ENCODE assay signal across 8 cellular contexts in genomic region chr17:7834554-7834890, GRCh38. TPM values are rescaled to one million over a fixed set of nuclear protein-coding genes. Genes with fewer than 3 reads are reported as not detected.
DNase-seq lines count a peak whose midpoint lies in the region; ATAC-seq, FAIRE-seq and TF ChIP-seq lines count a peak whose summit lies in the region.

No MANE protein-coding gene starts in this region.

- H3K4me3 ChIP-seq in H1 (ENCODE audit: extremely low read depth in 1 of 4, insufficient read depth in 2 of 4, low read depth in 3 of 4, low read length in 4 of 4) = peak overlapping the region; percentile 70 to 77 (median 74)
- peak overlapping the region; percentile 54 to 79 (median 70) for H3K4me3 ChIP-seq in transverse colon

- no peak overlapping the region for H2BK15ac ChIP-seq in H1 (ENCODE audit: low read length)

- H3K79me1 ChIP-seq in H1 (ENCODE audit: low read depth, low read length) = no peaks in the 10 kb centered on the region

- H3K23me2 ChIP-seq in H1 (ENCODE audit: low read depth, low read length) = peaks cover 25% of the 10 kb centered on the region

- no peak overlapping the region for H3K56ac ChIP-seq in H1 (replicated peaks; ENCODE audit: insufficient read length, low read depth, low read length)

- no peak overlapping the region for H3K4ac ChIP-seq in H1 (replicated peaks; ENCODE audit: insufficient read length, low read depth, low read length)

- no peaks in the 10 kb centered on the region for H3K79me2 ChIP-seq in H1 (ENCODE audit: control insufficient read depth in 1 of 2, insufficient read depth in 2 of 2, low read length in 2 of 2)

- no peak overlapping the region for H2BK20ac ChIP-seq in H1 (ENCODE audit: low read length)

- H2BK120ac ChIP-seq in H1 (replicated peaks; ENCODE audit: low read depth, low read length) = no peak overlapping the region

- no peak overlapping the region for H3K18ac ChIP-seq in H1 (ENCODE audit: extremely low read depth, low read length)

- no peak overlapping the region for H4K8ac ChIP-seq in H1 (ENCODE audit: extremely low read depth, insufficient read depth, low read length)

- H2BK12ac ChIP-seq in H1 (ENCODE audit: low read depth, low read length) = no peak overlapping the region

- H3K27me3 ChIP-seq in H1 (replicated peaks in 1 of 4; ENCODE audit: control insufficient read depth in 3 of 4, extremely low read depth in 1 of 4, insufficient read depth in 3 of 4, low read length in 3 of 4) (peaks cover 5 to 51% (median 42%) of the 10 kb centered on the region in 4 experiments), transverse colon (no peaks in the 10 kb centered on the region)

- H3K4me1 ChIP-seq in H1 (replicated peaks in 1 of 4; ENCODE audit: control insufficient read depth in 3 of 4, insufficient read depth in 4 of 4, low read length in 3 of 4) (peaks cover 5 to 24% (median 13%) of the 10 kb centered on the region in 4 experiments), transverse colon (peaks cover 23 to 53% (median 36%) of the 10 kb centered on the region in 4 donors)

- no peak overlapping the region for H2AK5ac ChIP-seq in H1 (ENCODE audit: low read depth, low read length)

- intact Hi-C loops in transverse colon (cut with DNase I; ENCODE audit: low total_unique reads) = no loop called here

- peak; percentile 3 for ATAC-seq in HG02970 (IDR thresholded peaks at IDR 0.05; ENCODE audit: low FRiP score, unreplicated experiment)
- no peak for ATAC-seq in HG03354 (IDR thresholded peaks at IDR 0.05; ENCODE audit: poor library complexity, severe bottlenecking, unreplicated experiment)
- ATAC-seq in GM21529 (IDR thresholded peaks at IDR 0.05; ENCODE audit: unreplicated experiment) = no peak

- no peaks in the 10 kb centered on the region for H3K9me3 ChIP-seq in H1 (ENCODE audit: insufficient read depth in 2 of 2, low read depth in 1 of 2, low read length in 1 of 2)
- H3K9me3 ChIP-seq in transverse colon = no peaks in the 10 kb centered on the region

- no peak overlapping the region for H2AFZ ChIP-seq in H1 (ENCODE audit: low read length)

- POLR2A ChIA-PET in H1 (lab: Charles Lee; ENCODE audit: partially characterized antibody) = interaction anchor here (1.2 to 4.6 kb wide), 6 partner anchors 10 to 148 kb away, joined by 3 to 33 read pairs (median 4); partner anchors contain the start of genes EFNB3, NAA38 and TMEM88

- no peak overlapping the region for H3K23ac ChIP-seq in H1 (ENCODE audit: insufficient read length)

- H3K27ac ChIP-seq in H1 (ENCODE audit: low read depth, low read length) (no peak overlapping the region), transverse colon (peak overlapping the region; percentile 97 to 99 (median 99))

- CTCF ChIA-PET in H1 (lab: Charles Lee; ENCODE audit: partially characterized antibody) = interaction anchor here (0.8 to 5.9 kb wide), 15 partner anchors 9 to 207 kb away, joined by 3 to 44 read pairs (median 5); partner anchors contain the start of genes NAA38 and RNF227

- FAIRE-seq in H1 (lab: Jason Lieb, UNC) = no peak

- peak overlapping the region; percentile 84 to 93 for H3K4me2 ChIP-seq in H1 (ENCODE audit: insufficient read depth in 1 of 2, low read depth in 2 of 2, low read length in 2 of 2)

- H3K14ac ChIP-seq in H1 (ENCODE audit: insufficient read length) = no peak overlapping the region

- no peak overlapping the region for H4K5ac ChIP-seq in H1 (ENCODE audit: insufficient read length, low read depth, low read length)

- no peak overlapping the region for H2BK5ac ChIP-seq in H1 (ENCODE audit: low read depth, low read length)

- no peak overlapping the region for H4K91ac ChIP-seq in H1 (replicated peaks; ENCODE audit: insufficient read length, low read length)

- TF ChIP-seq RAD21 in H1 (IDR thresholded peaks at IDR 0.05 in 1 of 2, conservative IDR thresholded peaks at IDR 0.05 in 1 of 2; ENCODE audit: low read depth in 2 of 2, low read length in 2 of 2) = no peak

- TF ChIP-seq POLR2A in H1 (IDR thresholded peaks at IDR 0.05; ENCODE audit: control extremely low read depth in 1 of 2, low read depth in 2 of 2, low read length in 2 of 2) (no peak), transverse colon (IDR thresholded peaks at IDR 0.05) (no peak)

- 2% methylated on average over 15 of the region's 15 CpGs; no CpG with 5 or more reads in 1 of the 2 experiments for WGBS in H1 (ENCODE audit: extremely low coverage in 1 of 2, insufficient coverage in 1 of 2, insufficient read length in 1 of 2, insufficient replicate concordance in 2 of 2, low coverage in 1 of 2, low lambda C conversion rate in 2 of 2, missing lambda C conversion rate in 1 of 2), 2 experiments
- WGBS in transverse colon (ENCODE audit: low coverage in 1 of 2), 2 donors = 1% methylated on average over 13 of the region's 15 CpGs; no CpG with 5 or more reads in 1 of the 2 donors

- H4K20me1 ChIP-seq in H1 (replicated peaks in 1 of 2; ENCODE audit: control insufficient read depth in 1 of 2, insufficient read depth in 2 of 2, low read length in 2 of 2) = peaks cover 0 to 9% of the 10 kb centered on the region in 2 experiments

- H3K9ac ChIP-seq in H1 (replicated peaks in 1 of 4; ENCODE audit: extremely low read depth in 1 of 4, low read depth in 3 of 4, low read length in 3 of 4) = no peak overlapping the region

- DNase-seq in ACHN (peak; percentile 21), H1 (ENCODE audit: low read depth in 1 of 2, low spot score in 2 of 2) (no peak), mucosa of gallbladder (ENCODE audit: low spot score) (peak; percentile 52), transverse colon (peak; percentile 84)
- peak; percentile 63 for DNase-seq in activated CD4-positive, CD25-positive, alpha-beta regulatory T cell treated with anti-CD3 and anti-CD28 coated beads, Interleukin-2, amount 50 U/mL, for 72 hours

- no peak for TF ChIP-seq EP300 in H1 (IDR thresholded peaks at IDR 0.05; ENCODE audit: borderline replicate concordance in 1 of 2, low read depth in 2 of 2, low read length in 2 of 2)
- TF ChIP-seq EP300 in transverse colon (IDR thresholded peaks at IDR 0.05; ENCODE audit: low read depth) = no peak

- in situ Hi-C loops in ACHN (cut with HindIII; ENCODE audit: low pct_ligation_motif_present, low pct_unique_long_range_greater_than_20kb, low sequenced_read_pairs) (no loop called here), transverse colon (cut with MboI; ENCODE audit: low pct_ligation_motif_present in 1 of 4, low pct_unique_long_range_greater_than_20kb in 1 of 4, low sequenced_read_pairs in 3 of 4) (no loop called here)

- TF ChIP-seq CTCF in H1 (IDR thresholded peaks at IDR 0.05; ENCODE audit: control extremely low read depth in 1 of 3, insufficient read depth in 1 of 3, low read depth in 1 of 3, low read length in 3 of 3) (no peak), transverse colon (IDR thresholded peaks at IDR 0.05) (no peak)

- H3K36me3 ChIP-seq in H1 (ENCODE audit: control insufficient read depth in 2 of 4, insufficient read depth in 4 of 4, low read length in 3 of 4) = no peaks in the 10 kb centered on the region
- H3K36me3 ChIP-seq in transverse colon = no peaks in the 10 kb centered on the region

RNA-seq across cellular contexts. Expression of gene KDM6B, which starts 0.5 kb away (rescaled TPM):
- total RNA-seq in H1 (2021; fragmentation: NEBNext Ultra II Directional; extraction: Animal tissue kit (Norgen Biotek cat#: 25700)) = 3.4 and 3.7 TPM in 2 replicates
- polyA plus RNA-seq in H1 (2011; rRNA removed) = 0.48 and 0.80 TPM in 2 replicates
- polyA plus RNA-seq in H1 (2011; cell fraction: cytosol; rRNA removed) = 0.39 TPM
- 2.0 TPM for polyA plus RNA-seq in H1 (2011; cell fraction: nucleus; rRNA removed)
- polyA plus RNA-seq in H1 (2012, experiment 1 of 2) = 3.7 to 5.8 TPM (median 5.1 TPM) in 4 replicates
- 3.0 TPM for polyA plus RNA-seq in H1 (2012, experiment 2 of 2)
- 1.2 TPM for polyA plus RNA-seq in H1 (2013, experiment 1 of 2)
- polyA plus RNA-seq in H1 (2013, experiment 2 of 2) = 1.2 TPM
- polyA minus RNA-seq in H1 (2011; rRNA and poly(A)+ RNA removed) = 1.8 and 2.0 TPM in 2 replicates
- polyA minus RNA-seq in H1 (2011; cell fraction: cytosol; rRNA and poly(A)+ RNA removed) = 2.1 TPM
- 8.7 TPM for polyA minus RNA-seq in H1 (2011; cell fraction: nucleus; rRNA and poly(A)+ RNA removed)
- total RNA-seq in mucosa of gallbladder = 52.5 TPM
- 10 to 100 TPM; 18.3 to 33.7 (median 30.2) TPM for total RNA-seq in transverse colon

RNA-seq across cellular contexts. Expression of gene TMEM88, which starts 20.3 kb away (rescaled TPM):
- 0.69 TPM in 1 of 2 replicates, not detected in the other for total RNA-seq in H1 (2021; fragmentation: NEBNext Ultra II Directional; extraction: Animal tissue kit (Norgen Biotek cat#: 25700))
- polyA plus RNA-seq in H1 (2011; rRNA removed) = 8.8 and 11.6 TPM in 2 replicates
- 4.2 TPM for polyA plus RNA-seq in H1 (2011; cell fraction: cytosol; rRNA removed)
- polyA plus RNA-seq in H1 (2011; cell fraction: nucleus; rRNA removed) = 6.0 TPM
- 2.9 to 6.2 TPM (median 4.0 TPM) in 4 replicates for polyA plus RNA-seq in H1 (2012, experiment 1 of 2)
- polyA plus RNA-seq in H1 (2012, experiment 2 of 2) = 5.3 TPM
- 1.1 TPM for polyA plus RNA-seq in H1 (2013, experiment 1 of 2)
- polyA plus RNA-seq in H1 (2013, experiment 2 of 2) = 1.3 TPM
- polyA minus RNA-seq in H1 (2011; rRNA and poly(A)+ RNA removed) = 0.37 and 0.91 TPM in 2 replicates
- polyA minus RNA-seq in H1 (2011; cell fraction: cytosol; rRNA and poly(A)+ RNA removed) = not detected
- 2.1 TPM for polyA minus RNA-seq in H1 (2011; cell fraction: nucleus; rRNA and poly(A)+ RNA removed)
- total RNA-seq in mucosa of gallbladder (5.8 TPM), transverse colon (10 to 100 TPM in 1 of 4 donors, 1 to 10 TPM in 3; 2.4 to 13.1 (median 6.8) TPM)

RNA-seq across cellular contexts. Expression of gene NAA38, which starts 22.8 kb away (rescaled TPM):
- 27.0 and 30.2 TPM in 2 replicates for total RNA-seq in H1 (2021; fragmentation: NEBNext Ultra II Directional; extraction: Animal tissue kit (Norgen Biotek cat#: 25700))
- polyA plus RNA-seq in H1 (2011; rRNA removed) = 109 and 116 TPM in 2 replicates
- polyA plus RNA-seq in H1 (2011; cell fraction: cytosol; rRNA removed) = 69.8 TPM
- 69.1 TPM for polyA plus RNA-seq in H1 (2011; cell fraction: nucleus; rRNA removed)
- polyA plus RNA-seq in H1 (2012, experiment 1 of 2) = 37.0 to 54.9 TPM (median 48.8 TPM) in 4 replicates
- polyA plus RNA-seq in H1 (2012, experiment 2 of 2) = 49.4 TPM
- 62.5 TPM for polyA plus RNA-seq in H1 (2013, experiment 1 of 2)
- 54.4 TPM for polyA plus RNA-seq in H1 (2013, experiment 2 of 2)
- polyA minus RNA-seq in H1 (2011; rRNA and poly(A)+ RNA removed) = 5.6 and 11.4 TPM in 2 replicates
- 93.6 TPM for polyA minus RNA-seq in H1 (2011; cell fraction: cytosol; rRNA and poly(A)+ RNA removed)
- 26.3 TPM for polyA minus RNA-seq in H1 (2011; cell fraction: nucleus; rRNA and poly(A)+ RNA removed)
- 79.0 TPM for total RNA-seq in mucosa of gallbladder
- total RNA-seq in transverse colon = 10 to 100 TPM; 59.8 to 95.3 (median 86.5) TPM

RNA-seq across cellular contexts. Expression of gene CYB5D1, which starts 23.3 kb away (rescaled TPM):
- total RNA-seq in H1 (2021; fragmentation: NEBNext Ultra II Directional; extraction: Animal tissue kit (Norgen Biotek cat#: 25700)) = 15.5 and 18.0 TPM in 2 replicates
- polyA plus RNA-seq in H1 (2011; rRNA removed) = 11.0 and 13.5 TPM in 2 replicates
- polyA plus RNA-seq in H1 (2011; cell fraction: cytosol; rRNA removed) = 14.5 TPM
- 11.9 TPM for polyA plus RNA-seq in H1 (2011; cell fraction: nucleus; rRNA removed)
- polyA plus RNA-seq in H1 (2012, experiment 1 of 2) = 13.6 to 15.2 TPM (median 14.3 TPM) in 4 replicates
- polyA plus RNA-seq in H1 (2012, experiment 2 of 2) = 1.9 TPM
- polyA plus RNA-seq in H1 (2013, experiment 1 of 2) = 9.2 TPM
- polyA plus RNA-seq in H1 (2013, experiment 2 of 2) = 10.4 TPM
- polyA minus RNA-seq in H1 (2011; rRNA and poly(A)+ RNA removed) = 10.8 and 16.3 TPM in 2 replicates
- 5.7 TPM for polyA minus RNA-seq in H1 (2011; cell fraction: cytosol; rRNA and poly(A)+ RNA removed)
- polyA minus RNA-seq in H1 (2011; cell fraction: nucleus; rRNA and poly(A)+ RNA removed) = 10.8 TPM
- total RNA-seq in mucosa of gallbladder (21.9 TPM), transverse colon (10 to 100 TPM in 1 of 4 donors, 1 to 10 TPM in 2, not detected in 1; 4.9 to 50.4 (median 9.6) TPM)

RNA-seq across cellular contexts. Expression of gene CHD3, which starts 54.1 kb away (rescaled TPM):
- 12.9 and 14.2 TPM in 2 replicates for total RNA-seq in H1 (2021; fragmentation: NEBNext Ultra II Directional; extraction: Animal tissue kit (Norgen Biotek cat#: 25700))
- polyA plus RNA-seq in H1 (2011; rRNA removed) = 12.3 and 18.3 TPM in 2 replicates
- 12.4 TPM for polyA plus RNA-seq in H1 (2011; cell fraction: cytosol; rRNA removed)
- 45.8 TPM for polyA plus RNA-seq in H1 (2011; cell fraction: nucleus; rRNA removed)
- 20.4 to 31.7 TPM (median 27.8 TPM) in 4 replicates for polyA plus RNA-seq in H1 (2012, experiment 1 of 2)
- polyA plus RNA-seq in H1 (2012, experiment 2 of 2) = 4.9 TPM
- polyA plus RNA-seq in H1 (2013, experiment 1 of 2) = 12.0 TPM
- polyA plus RNA-seq in H1 (2013, experiment 2 of 2) = 11.8 TPM
- polyA minus RNA-seq in H1 (2011; rRNA and poly(A)+ RNA removed) = 17.4 and 27.2 TPM in 2 replicates
- 16.4 TPM for polyA minus RNA-seq in H1 (2011; cell fraction: cytosol; rRNA and poly(A)+ RNA removed)
- 16.2 TPM for polyA minus RNA-seq in H1 (2011; cell fraction: nucleus; rRNA and poly(A)+ RNA removed)
- total RNA-seq in mucosa of gallbladder (127 TPM), transverse colon (10 to 100 TPM; 53.0 to 71.6 (median 62.0) TPM)

Comparison
In these comparisons a context has a peak if more than half of its experiments do, and no peak if none do; other contexts are left out.
1. DNase-seq: peak in ACHN (single experiment), activated CD4-positive, CD25-positive, alpha-beta regulatory T cell treated with anti-CD3 and anti-CD28 coated beads, Interleukin-2, amount 50 U/mL, for 72 hours (single experiment), mucosa of gallbladder (single experiment) and transverse colon (single experiment); none in H1 (0 of 2).